ENCODE assay signal across 9 cellular contexts in genomic region chr17:81821603-81822311, GRCh38. TPM values are rescaled to one million over a fixed set of nuclear protein-coding genes. Genes with fewer than 3 reads are reported as not detected.
A peak's percentile ranks its signal among the peaks of the same experiment; 100 is the strongest.
DNase-seq lines count a peak whose midpoint lies in the region; ATAC-seq and TF ChIP-seq lines count a peak whose summit lies in the region.
"Had no signal": no experiment of that assay in that cellular context is flagged by ENCODE, and none has a peak within 500 bp of the region (broad histone marks: within the 10 kb centered on the region; RNA-seq: fewer than 3 reads in every experiment).

No MANE protein-coding gene starts in this region.

- H3K4me1 ChIP-seq in DND-41 (ENCODE audit: insufficient read depth, low read length) (peaks cover 20% of the 10 kb centered on the region), neuronal stem cell (ENCODE audit: control insufficient read depth in 2 of 2, insufficient read depth in 1 of 2, low read depth in 1 of 2, low read length in 2 of 2) (peaks cover 0 to 8% of the 10 kb centered on the region in 2 donors)

- peaks cover 20% of the 10 kb centered on the region for H3K36me3 ChIP-seq in DND-41 (ENCODE audit: insufficient read depth, low read length)
- no peaks in the 10 kb centered on the region for H3K36me3 ChIP-seq in MG63
- peaks cover 3 to 28% of the 10 kb centered on the region in 2 donors for H3K36me3 ChIP-seq in neuronal stem cell (replicated peaks in 1 of 2; ENCODE audit: control insufficient read depth in 2 of 2, insufficient read depth in 2 of 2, low read length in 2 of 2)

- H3K4ac ChIP-seq in neuronal stem cell (ENCODE audit: low read length) = no peak overlapping the region

- H2BK5ac ChIP-seq in neuronal stem cell (ENCODE audit: low read length) = peak overlapping the region; percentile 24

- no peak overlapping the region for H3K14ac ChIP-seq in neuronal stem cell (ENCODE audit: low read length)

- H2BK12ac ChIP-seq in neuronal stem cell (ENCODE audit: low read length) = no peak overlapping the region

- peak overlapping the region; percentile 32 for H3K4me2 ChIP-seq in DND-41 (ENCODE audit: insufficient read depth, low read length)
- no peak overlapping the region for H3K4me2 ChIP-seq in neuronal stem cell (ENCODE audit: insufficient read depth, low read length, poor library complexity, severe bottlenecking)

- H3K79me1 ChIP-seq in neuronal stem cell (ENCODE audit: low read depth, low read length) = peaks cover 8% of the 10 kb centered on the region

- H3K27me3 ChIP-seq in DND-41 (ENCODE audit: insufficient read depth, low read length, poor library complexity) (no peaks in the 10 kb centered on the region), MG63 (no peaks in the 10 kb centered on the region), neuronal stem cell (ENCODE audit: control insufficient read depth in 3 of 3, insufficient read depth in 3 of 3, low read depth in 1 of 3, low read length in 3 of 3) (no peaks in the 10 kb centered on the region)

- peak overlapping the region; percentile 65 for H4K8ac ChIP-seq in neuronal stem cell (ENCODE audit: low read depth, low read length)

- H3K23ac ChIP-seq in neuronal stem cell (ENCODE audit: low read depth, low read length, poor library complexity) = peak overlapping the region; percentile 73

- no CpG with 5 or more reads among the region's 20 CpGs for WGBS in neuronal stem cell (ENCODE audit: extremely low coverage in 2 of 2, insufficient read length in 2 of 2, insufficient replicate concordance in 1 of 2), 2 donors

- TF ChIP-seq CTCF in DND-41 (IDR thresholded peaks at IDR 0.05; ENCODE audit: borderline replicate concordance, extremely low read depth, low read length, poor library complexity, severe bottlenecking) = peak; percentile 74

- H3K9me3 ChIP-seq in DND-41 (ENCODE audit: insufficient read depth, low read length, severe bottlenecking) (no peaks in the 10 kb centered on the region), MG63 (no peaks in the 10 kb centered on the region), neuronal stem cell (replicated peaks in 1 of 2; ENCODE audit: control insufficient read depth in 2 of 2, insufficient read depth in 1 of 2, low read depth in 1 of 2, low read length in 2 of 2) (no peaks in the 10 kb centered on the region)

- H3K4me3 ChIP-seq in DND-41 (ENCODE audit: low read depth in 1 of 2, low read length in 2 of 2) (no peak overlapping the region), MG63 (no peak overlapping the region), neuronal stem cell (ENCODE audit: low read length in 2 of 2) (no peak overlapping the region)

- H3K9ac ChIP-seq in DND-41 (ENCODE audit: low read depth, low read length) (peak overlapping the region; percentile 36), neuronal stem cell (ENCODE audit: low read depth, low read length, poor library complexity) (no peak overlapping the region)

- peak; percentile 95 for ATAC-seq in DND-41 (ENCODE audit: insufficient read depth, low read depth)
- no peak for ATAC-seq in GM19397 (IDR thresholded peaks at IDR 0.05; ENCODE audit: unreplicated experiment)

- H3K27ac ChIP-seq in DND-41 (ENCODE audit: low read length) = peak overlapping the region; percentile 68; the same call in 1 of the 2 replicates
- no peak overlapping the region for H3K27ac ChIP-seq in neuronal stem cell (replicated peaks; ENCODE audit: low read length)

- no peak overlapping the region for H4K91ac ChIP-seq in neuronal stem cell (ENCODE audit: low read depth, low read length, poor library complexity)

- H3K79me2 ChIP-seq in DND-41 (ENCODE audit: insufficient read depth, low read length) = peaks cover 10% of the 10 kb centered on the region

- H2AK5ac ChIP-seq in neuronal stem cell (ENCODE audit: low read depth, low read length) = peak overlapping the region; percentile 70

- H3K18ac ChIP-seq in neuronal stem cell (ENCODE audit: low read length) = no peak overlapping the region

- H2BK15ac ChIP-seq in neuronal stem cell (ENCODE audit: low read length) = no peak overlapping the region

- H2BK120ac ChIP-seq in neuronal stem cell (ENCODE audit: low read depth, low read length) = no peak overlapping the region

- peak overlapping the region; percentile 6; the same call in 1 of the 2 replicates for H2AFZ ChIP-seq in DND-41 (ENCODE audit: low read depth, low read length)
- no peak overlapping the region for H2AFZ ChIP-seq in neuronal stem cell (ENCODE audit: low read length)

- peaks cover 13% of the 10 kb centered on the region for H4K20me1 ChIP-seq in DND-41 (ENCODE audit: insufficient read depth, low read length)

- DNase-seq in DND-41 = peak; percentile 87
- peak; percentile 73 for DNase-seq in MG63
- peak; percentile 64 for DNase-seq in SW480 (ENCODE audit: low spot score)
- DNase-seq in fibroblast of gingiva (ENCODE audit: low read depth) = peak; percentile 49
- DNase-seq in neuronal stem cell (ENCODE audit: low spot score) = no peak
- DNase-seq in stimulated activated CD4-positive, alpha-beta T cell treated with anti-CD3 and anti-CD28 coated beads, Interleukin-4, amount 100 ng/mL, for 1 hour = no peak
- no peak for DNase-seq in ecto neural progenitor cell (ENCODE audit: low spot score)
- DNase-seq: T-cell had no signal

RNA-seq across cellular contexts. Expression of gene MCRIP1, which starts 11.3 kb away (rescaled TPM):
- total RNA-seq in MG63 (2014; rRNA removed; shearing (Covaris generic); ENCODE audit: low replicate concordance) = 73.2 and 83.7 TPM in 2 replicates
- polyA plus RNA-seq in neuronal stem cell (2013, experiment 1 of 2) = 145 TPM
- polyA plus RNA-seq in neuronal stem cell (2013, experiment 2 of 2) = 137 TPM

RNA-seq across cellular contexts. Expression of gene PPP1R27, which starts 13.1 kb away (rescaled TPM):
- total RNA-seq in MG63 (2014; rRNA removed; shearing (Covaris generic); ENCODE audit: low replicate concordance) = not detected in 2 replicates
- 0.20 TPM for polyA plus RNA-seq in neuronal stem cell (2013, experiment 1 of 2)
- 0.21 TPM for polyA plus RNA-seq in neuronal stem cell (2013, experiment 2 of 2)
- total RNA-seq: T-cell had no signal

RNA-seq across cellular contexts. Expression of gene GCGR, which starts 17.8 kb away (rescaled TPM):
- not detected in 2 replicates for total RNA-seq in MG63 (2014; rRNA removed; shearing (Covaris generic); ENCODE audit: low replicate concordance)
- polyA plus RNA-seq in neuronal stem cell (2013, experiment 1 of 2) = 0.40 TPM
- 0.50 TPM for polyA plus RNA-seq in neuronal stem cell (2013, experiment 2 of 2)

RNA-seq across cellular contexts. Expression of gene P4HB, which starts 38.6 kb away (rescaled TPM):
- total RNA-seq in MG63 (2014; rRNA removed; shearing (Covaris generic); ENCODE audit: low replicate concordance) = 531 and 798 TPM in 2 replicates
- polyA plus RNA-seq in neuronal stem cell (2013, experiment 1 of 2) = 321 TPM
- 298 TPM for polyA plus RNA-seq in neuronal stem cell (2013, experiment 2 of 2)

RNA-seq across cellular contexts. Expression of gene ARHGDIA, which starts 49.4 kb away (rescaled TPM):
- total RNA-seq in MG63 (2014; rRNA removed; shearing (Covaris generic); ENCODE audit: low replicate concordance) = 114 and 185 TPM in 2 replicates
- 124 TPM for polyA plus RNA-seq in neuronal stem cell (2013, experiment 1 of 2)
- polyA plus RNA-seq in neuronal stem cell (2013, experiment 2 of 2) = 118 TPM

Comparison
In these comparisons a context has a peak if more than half of its experiments do, and no peak if none do; other contexts are left out.
1. DNase-seq: peak in DND-41 (single experiment), MG63 (single experiment), SW480 (single experiment) and fibroblast of gingiva (single experiment); none in neuronal stem cell (single experiment), stimulated activated CD4-positive, alpha-beta T cell treated with anti-CD3 and anti-CD28 coated beads, Interleukin-4, amount 100 ng/mL, for 1 hour (single experiment) and ecto neural progenitor cell (single experiment).